Comparison of ENCODE assay signal across 8 cellular contexts in genomic region chr22:17213976-17214375, GRCh38. TPM values are rescaled to one million over a fixed set of nuclear protein-coding genes. Genes with fewer than 3 reads are reported as not detected.
A peak's percentile ranks its signal among the peaks of the same experiment; 100 is the strongest.
DNase-seq lines count a peak whose midpoint lies in the region; ATAC-seq, FAIRE-seq and TF ChIP-seq lines count a peak whose summit lies in the region.

No MANE protein-coding gene starts in this region.

- FAIRE-seq in GM12892 (lab: Jason Lieb, UNC), result no peak

- no peaks in the 10 kb centered on the region for H3K36me3 ChIP-seq in GM06990 (ENCODE audit: control insufficient read depth, insufficient read depth, low read length)

- no peaks in the 10 kb centered on the region for H3K27me3 Mint-ChIP-seq in activated T-helper 1 cell treated with anti-CD3 and anti-CD28 coated beads, Interleukin-12 subunit alpha, Interleukin-12 subunit beta, Interleukin-2, Interleukin-4 antibody, amounts not matched to agents 30 ng/mL and 10 ng/mL and 1 ng/mL, durations not matched to agents 14 hours and 24 hours and 36 hours (ENCODE audit: insufficient read depth)

- H3K9me3 Mint-ChIP-seq in activated T-helper 1 cell treated with anti-CD3 and anti-CD28 coated beads, Interleukin-12 subunit alpha, Interleukin-12 subunit beta, Interleukin-2, Interleukin-4 antibody, amounts not matched to agents 30 ng/mL and 10 ng/mL and 1 ng/mL, durations not matched to agents 14 hours and 24 hours and 36 hours, result no peaks in the 10 kb centered on the region

- H3K27ac Mint-ChIP-seq in activated T-helper 1 cell treated with anti-CD3 and anti-CD28 coated beads, Interleukin-12 subunit alpha, Interleukin-12 subunit beta, Interleukin-2, Interleukin-4 antibody, amounts not matched to agents 30 ng/mL and 10 ng/mL and 1 ng/mL, durations not matched to agents 14 hours and 24 hours and 36 hours, result no peak overlapping the region

- peaks cover 6% of the 10 kb centered on the region for H3K36me3 Mint-ChIP-seq in activated T-helper 1 cell treated with anti-CD3 and anti-CD28 coated beads, Interleukin-12 subunit alpha, Interleukin-12 subunit beta, Interleukin-2, Interleukin-4 antibody, amounts not matched to agents 30 ng/mL and 10 ng/mL and 1 ng/mL, durations not matched to agents 14 hours and 24 hours and 36 hours (ENCODE audit: low read depth)

- intact Hi-C loops in activated T-helper 1 cell treated with anti-CD3 and anti-CD28 coated beads, Interleukin-12 subunit alpha, Interleukin-12 subunit beta, Interleukin-2, Interleukin-4 antibody, amounts not matched to agents 30 ng/mL and 10 ng/mL and 1 ng/mL, durations not matched to agents 14 hours and 24 hours and 36 hours (cut with micrococcal nuclease), result loop anchor here (10.0 kb wide), 1 partner anchor 861 kb away; the partner anchor contains the start of gene PEX26

- H3K4me3 Mint-ChIP-seq in activated T-helper 1 cell treated with anti-CD3 and anti-CD28 coated beads, Interleukin-12 subunit alpha, Interleukin-12 subunit beta, Interleukin-2, Interleukin-4 antibody, amounts not matched to agents 30 ng/mL and 10 ng/mL and 1 ng/mL, durations not matched to agents 14 hours and 24 hours and 36 hours, result no peak overlapping the region

- no peak for DNase-seq in GM06990 (ENCODE audit: extremely low read depth, insufficient read length)
- peak; percentile 22 for DNase-seq in NCI-H524 treated with DMSO at 0.1 percent for 48 hours (lab: John Stamatoyannopoulos, UW)
- DNase-seq in activated T-helper 1 cell treated with anti-CD3 and anti-CD28 coated beads, Interleukin-12 subunit alpha, Interleukin-12 subunit beta, Interleukin-2, Interleukin-4 antibody, amounts not matched to agents 30 ng/mL and 10 ng/mL and 1 ng/mL, durations not matched to agents 14 hours and 24 hours and 36 hours (ENCODE audit: low spot score), result peak; percentile 31
- peak; percentile 64 for DNase-seq in iPS-NIHi11 (ENCODE audit: low spot score)
- peak in 2 of 3 donors; percentile 5 to 28 for DNase-seq in stimulated activated CD4-positive, alpha-beta T cell treated with anti-CD3 and anti-CD28 coated beads, TNF-alpha, amount 100 ng/mL, for 1 hour (ENCODE audit: low read depth in 3 of 3, low spot score in 1 of 3)
- DNase-seq in GM12892 (ENCODE audit: insufficient read length), result no peak
- DNase-seq in NCI-H2029 (lab: John Stamatoyannopoulos, UW), result no peak

- H3K4me1 Mint-ChIP-seq in activated T-helper 1 cell treated with anti-CD3 and anti-CD28 coated beads, Interleukin-12 subunit alpha, Interleukin-12 subunit beta, Interleukin-2, Interleukin-4 antibody, amounts not matched to agents 30 ng/mL and 10 ng/mL and 1 ng/mL, durations not matched to agents 14 hours and 24 hours and 36 hours (ENCODE audit: low read depth), result peaks cover 50% of the 10 kb centered on the region

- peak; percentile 52 for TF ChIP-seq CTCF in GM06990 (IDR thresholded peaks at IDR 0.05; ENCODE audit: insufficient read depth, low read length, poor library complexity, severe bottlenecking)

- H3K27me3 ChIP-seq in GM06990 (replicated peaks; ENCODE audit: control insufficient read depth, insufficient read depth, low read length), result no peaks in the 10 kb centered on the region

- ATAC-seq in GM18517 (IDR thresholded peaks at IDR 0.05; ENCODE audit: unreplicated experiment), result no peak

- no peak for TF ChIP-seq POLR2A in GM12892 (IDR thresholded peaks at IDR 0.05; ENCODE audit: low read depth, low read length)

- H3K4me3 ChIP-seq in GM06990 (replicated peaks; ENCODE audit: low read depth, low read length), result no peak overlapping the region

RNA-seq across cellular contexts. Expression of gene ADA2, which starts 5.3 kb away (rescaled TPM):
- total RNA-seq in activated T-helper 1 cell treated with anti-CD3 and anti-CD28 coated beads, Interleukin-12 subunit alpha, Interleukin-12 subunit beta, Interleukin-2, Interleukin-4 antibody, amounts not matched to agents 30 ng/mL and 10 ng/mL and 1 ng/mL, durations not matched to agents 14 hours and 24 hours and 36 hours, result 3.4 and 3.7 TPM in 2 replicates
- 4.0 TPM for polyA plus RNA-seq in GM12892 (2012; ENCODE audit: missing spikeins)

RNA-seq across cellular contexts. Expression of gene HDHD5, which starts 54.9 kb away (rescaled TPM):
- total RNA-seq in activated T-helper 1 cell treated with anti-CD3 and anti-CD28 coated beads, Interleukin-12 subunit alpha, Interleukin-12 subunit beta, Interleukin-2, Interleukin-4 antibody, amounts not matched to agents 30 ng/mL and 10 ng/mL and 1 ng/mL, durations not matched to agents 14 hours and 24 hours and 36 hours, result 39.1 and 42.1 TPM in 2 replicates
- 36.2 TPM for polyA plus RNA-seq in GM12892 (2012; ENCODE audit: missing spikeins)

Comparison
In these comparisons a context has a peak if more than half of its experiments do, and no peak if none do; other contexts are left out.
1. DNase-seq: peak in NCI-H524 treated with DMSO at 0.1 percent for 48 hours (single experiment), activated T-helper 1 cell treated with anti-CD3 and anti-CD28 coated beads, Interleukin-12 subunit alpha, Interleukin-12 subunit beta, Interleukin-2, Interleukin-4 antibody, amounts not matched to agents 30 ng/mL and 10 ng/mL and 1 ng/mL, durations not matched to agents 14 hours and 24 hours and 36 hours (single experiment), iPS-NIHi11 (single experiment) and stimulated activated CD4-positive, alpha-beta T cell treated with anti-CD3 and anti-CD28 coated beads, TNF-alpha, amount 100 ng/mL, for 1 hour (2 of 3); none in GM06990 (single experiment), GM12892 (single experiment) and NCI-H2029 (single experiment).